In genomic region chr12:120119395-120119973, GRCh38 we compare ENCODE assay signal across 9 cellular contexts. TPM values are rescaled to one million over a fixed set of nuclear protein-coding genes. Genes with fewer than 3 reads are reported as not detected.
A peak's percentile ranks its signal among the peaks of the same experiment; 100 is the strongest.
DNase-seq lines count a peak whose midpoint lies in the region; ATAC-seq lines count a peak whose summit lies in the region.
"Had no signal": no experiment of that assay in that cellular context is flagged by ENCODE, and none has a peak within 500 bp of the region (broad histone marks: within the 10 kb centered on the region; RNA-seq: fewer than 3 reads in every experiment).

No MANE protein-coding gene starts in this region.

- DNase-seq in activated CD4-positive, alpha-beta T cell treated with anti-CD3 and anti-CD28 coated beads for 4 hours = peak; percentile 28 to 32
- no peak for DNase-seq in activated CD4-positive, alpha-beta T cell treated with anti-CD3 and anti-CD28 coated beads, Interleukin-2, amount 50 U/mL, for 1 hour
- DNase-seq in M059J (ENCODE audit: low read depth) = peak; percentile 44
- peak; percentile 20 for DNase-seq in amniotic stem cell (lab: John Stamatoyannopoulos, UW)
- peak; percentile 45 for DNase-seq in stimulated activated CD8-positive, alpha-beta memory T cell treated with anti-CD3 and anti-CD28 coated beads, Interleukin-4, amount 100 ng/mL, for 48 hours
- DNase-seq in NCI-H774 (lab: John Stamatoyannopoulos, UW) = no peak
- DNase-seq in left lobe of liver (ENCODE audit: low spot score) = no peak
- DNase-seq: right lobe of liver had no signal

- ATAC-seq in GM19467 (IDR thresholded peaks at IDR 0.05; ENCODE audit: unreplicated experiment) = no peak
- no peak for ATAC-seq in left lobe of liver

RNA-seq across cellular contexts. Expression of gene RAB35, which starts 2.9 kb away (rescaled TPM):
- total RNA-seq in M059J (2014; rRNA removed; shearing (Covaris generic)) = 19.9 and 28.6 TPM in 2 replicates
- total RNA-seq in left lobe of liver = 16.1 TPM

Comparison
In these comparisons a context has a peak if more than half of its experiments do, and no peak if none do; other contexts are left out.
1. DNase-seq: peak in activated CD4-positive, alpha-beta T cell treated with anti-CD3 and anti-CD28 coated beads for 4 hours (2 of 2), M059J (single experiment), amniotic stem cell (single experiment) and stimulated activated CD8-positive, alpha-beta memory T cell treated with anti-CD3 and anti-CD28 coated beads, Interleukin-4, amount 100 ng/mL, for 48 hours (single experiment); none in activated CD4-positive, alpha-beta T cell treated with anti-CD3 and anti-CD28 coated beads, Interleukin-2, amount 50 U/mL, for 1 hour (single experiment), NCI-H774 (single experiment) and left lobe of liver (single experiment).